In genomic region chr12:49903700-49904423, GRCh38 we compare ENCODE assay signal across 8 cellular contexts.
DNase-seq lines count a peak whose midpoint lies in the region; ATAC-seq lines count a peak whose summit lies in the region.

Gene FAIM2, minus strand, starts transcription at chr12:49903900. Its CDS starts 108 bp downstream, at chr12:49903792.

- DNase-seq in COR-L47 (lab: John Stamatoyannopoulos, UW) (peak; percentile 86), NCI-H510A (lab: John Stamatoyannopoulos, UW) (peak; percentile 47), activated gamma-delta T cell (lab: John Stamatoyannopoulos, UW) (peak; percentile 21), germinal center (ENCODE audit: low spot score) (peak; percentile 35), posterior cingulate gyrus (peak; percentile 86 to 99 (median 91))

- intact Hi-C loops in posterior cingulate gyrus (cut with DNase I) = loop anchor here (2.0 to 5.0 kb wide), 2 partner anchors 29 to 43 kb away; no protein-coding TSS in a partner anchor

- no peak for ATAC-seq in GM18870 (IDR thresholded peaks at IDR 0.05; ENCODE audit: unreplicated experiment)
- ATAC-seq in GM18861 (IDR thresholded peaks at IDR 0.05; ENCODE audit: unreplicated experiment) = no peak
- ATAC-seq in GM21576 (IDR thresholded peaks at IDR 0.05; ENCODE audit: unreplicated experiment) = no peak

Comparison
In these comparisons a context has a peak if more than half of its experiments do, and no peak if none do; other contexts are left out.
1. DNase-seq: peak in every context shown above with its lines; median percentile 91 in posterior cingulate gyrus; 86 in COR-L47; 47 in NCI-H510A; 35 in germinal center; 21 in activated gamma-delta T cell.